8 cellular contexts compared by ENCODE assay signal in genomic region chr1:202958544-202959275, GRCh38. TPM values are rescaled to one million over a fixed set of nuclear protein-coding genes. Genes with fewer than 3 reads are reported as not detected.
DNase-seq lines count a peak whose midpoint lies in the region; ATAC-seq and TF ChIP-seq lines count a peak whose summit lies in the region.

No MANE protein-coding gene starts in this region.

- peaks cover 13% of the 10 kb centered on the region for H3K36me3 Mint-ChIP-seq in Caco-2 (ENCODE audit: insufficient read depth, unreplicated experiment)
- H3K36me3 Mint-ChIP-seq in activated naive CD4-positive, alpha-beta T cell treated with anti-CD3 and anti-CD28 coated beads, Interleukin-2, amount 50 U/mL, for 24 hours = peaks cover 5% of the 10 kb centered on the region

- H3K4me3 ChIP-seq in Caco-2 (ENCODE audit: low read depth, low read length) (peak overlapping the region; percentile 75), iPS-18c (ENCODE audit: insufficient read depth, low read depth, low read length) (peak overlapping the region; percentile 99), stomach (peak overlapping the region; percentile 84 to 99 (median 89))

- no peak for TF ChIP-seq EP300 in stomach (IDR thresholded peaks at IDR 0.05)

- H3K4me3 Mint-ChIP-seq in Caco-2 (ENCODE audit: unreplicated experiment) = peak overlapping the region; percentile 82
- H3K4me3 Mint-ChIP-seq in activated naive CD4-positive, alpha-beta T cell treated with anti-CD3 and anti-CD28 coated beads, Interleukin-2, amount 50 U/mL, for 24 hours = peak overlapping the region; percentile 89

- peak; percentile 15 for ATAC-seq in HG03460 (IDR thresholded peaks at IDR 0.05; ENCODE audit: unreplicated experiment)
- no peak for ATAC-seq in GM21529 (IDR thresholded peaks at IDR 0.05; ENCODE audit: unreplicated experiment)

- peak overlapping the region; percentile 88 to 98 (median 97) for H3K27ac ChIP-seq in stomach

- POLR2A ChIA-PET in Caco-2 (lab: Charles Lee) = no interaction called here

- CTCF ChIA-PET in Caco-2 (lab: Charles Lee) = no interaction called here

- H3K9me3 ChIP-seq in Caco-2 = no peaks in the 10 kb centered on the region
- H3K9me3 ChIP-seq in iPS-18c (ENCODE audit: control insufficient read depth, insufficient read depth, low read length) = no peaks in the 10 kb centered on the region
- no peaks in the 10 kb centered on the region for H3K9me3 ChIP-seq in stomach

- peaks cover 19% of the 10 kb centered on the region for H3K4me1 Mint-ChIP-seq in Caco-2 (ENCODE audit: low read depth, unreplicated experiment)
- peaks cover 42% of the 10 kb centered on the region for H3K4me1 Mint-ChIP-seq in activated naive CD4-positive, alpha-beta T cell treated with anti-CD3 and anti-CD28 coated beads, Interleukin-2, amount 50 U/mL, for 24 hours

- H3K27ac Mint-ChIP-seq in Caco-2 (ENCODE audit: unreplicated experiment) = peak overlapping the region; percentile 49
- peak overlapping the region; percentile 68 for H3K27ac Mint-ChIP-seq in activated naive CD4-positive, alpha-beta T cell treated with anti-CD3 and anti-CD28 coated beads, Interleukin-2, amount 50 U/mL, for 24 hours

- no peak for TF ChIP-seq CTCF in Caco-2 (IDR thresholded peaks at IDR 0.05; ENCODE audit: insufficient read depth in 1 of 2, low read depth in 1 of 2, low read length in 1 of 2, severe bottlenecking in 1 of 2, unreplicated experiment in 1 of 2)
- no peak for TF ChIP-seq CTCF in stomach (IDR thresholded peaks at IDR 0.05)

- no peak for TF ChIP-seq POLR2A in stomach (IDR thresholded peaks at IDR 0.05)

- H3K4me1 ChIP-seq in Caco-2 = peaks cover 16% of the 10 kb centered on the region
- H3K4me1 ChIP-seq in stomach = peaks cover 41 to 53% (median 46%) of the 10 kb centered on the region in 4 donors

- H3K27me3 ChIP-seq in Caco-2 (replicated peaks; ENCODE audit: control insufficient read depth, insufficient read depth, low read length) (no peaks in the 10 kb centered on the region), stomach (no peaks in the 10 kb centered on the region)

- 2 to 4% (median 3%) methylated on average over 10 of the region's 10 CpGs for WGBS in stomach, 5 donors

- intact Hi-C loops in Caco-2 (cut with micrococcal nuclease; ENCODE audit: unreplicated experiment) (loop anchor here (1.0 to 2.0 kb wide), 2 partner anchors 98 to 148 kb away; partner anchors contain the start of gene PCAT6), stomach (cut with DNase I; ENCODE audit: low total_unique reads) (no loop called here)

- BruUV-seq in Caco-2 (replicated peaks; lab: Mats Ljungman, UMichigan) = TSS peak; percentile 100

- no peak for DNase-seq in Caco-2
- no peak for DNase-seq in stomach
- no peak for DNase-seq in cerebellar nuclear complex (lab: John Stamatoyannopoulos, UW)
- no peak for DNase-seq in NCI-H345 (lab: John Stamatoyannopoulos, UW)

- no peaks in the 10 kb centered on the region for H3K36me3 ChIP-seq in Caco-2 (ENCODE audit: control insufficient read depth, insufficient read depth, low read length)
- peaks cover 12 to 37% (median 25%) of the 10 kb centered on the region in 4 donors for H3K36me3 ChIP-seq in stomach

- no peaks in the 10 kb centered on the region for H3K27me3 Mint-ChIP-seq in Caco-2 (ENCODE audit: insufficient read depth, unreplicated experiment)
- no peaks in the 10 kb centered on the region for H3K27me3 Mint-ChIP-seq in activated naive CD4-positive, alpha-beta T cell treated with anti-CD3 and anti-CD28 coated beads, Interleukin-2, amount 50 U/mL, for 24 hours

- H3K9me3 Mint-ChIP-seq in Caco-2 (ENCODE audit: unreplicated experiment) = no peaks in the 10 kb centered on the region
- no peaks in the 10 kb centered on the region for H3K9me3 Mint-ChIP-seq in activated naive CD4-positive, alpha-beta T cell treated with anti-CD3 and anti-CD28 coated beads, Interleukin-2, amount 50 U/mL, for 24 hours

RNA-seq across cellular contexts. Expression of gene ADIPOR1, which starts 0.6 kb away (rescaled TPM):
- total RNA-seq in Caco-2 (2022) = 68.3 and 71.4 TPM in 2 replicates
- 100 to 1,000 TPM in 1 of 5 donors, 10 to 100 TPM in 4; 46.1 to 112 (median 70.6) TPM for total RNA-seq in stomach
- polyA plus RNA-seq in stomach = 10 to 100 TPM; 55.8 to 69.7 (median 60.5) TPM

RNA-seq across cellular contexts. Expression of gene CYB5R1, which starts 8.3 kb away (rescaled TPM):
- 28.0 and 29.6 TPM in 2 replicates for total RNA-seq in Caco-2 (2022)
- 10 to 100 TPM; 17.7 to 89.8 (median 49.6) TPM for total RNA-seq in stomach
- polyA plus RNA-seq in stomach = 10 to 100 TPM; 38.6 to 54.0 (median 45.1) TPM

RNA-seq across cellular contexts. Expression of gene KLHL12, which starts 31.7 kb away (rescaled TPM):
- total RNA-seq in Caco-2 (2022) (23.2 and 23.6 TPM in 2 replicates), stomach (10 to 100 TPM; 15.4 to 97.3 (median 29.2) TPM)
- polyA plus RNA-seq in stomach = 10 to 100 TPM; 10.4 to 13.0 (median 12.5) TPM

RNA-seq across cellular contexts. Expression of gene TMEM183A, which starts 48.5 kb away (rescaled TPM):
- total RNA-seq in Caco-2 (2022) = 62.8 and 74.3 TPM in 2 replicates
- 100 to 1,000 TPM in 2 of 5 donors, 10 to 100 TPM in 3; 33.3 to 177 (median 77.2) TPM for total RNA-seq in stomach
- 10 to 100 TPM; 36.0 to 60.5 (median 52.1) TPM for polyA plus RNA-seq in stomach
